ENCODE assay signal across 25 cellular contexts in genomic region chr16:88302666-88303065, GRCh38.
"Had no signal": no experiment of that assay in that cellular context is flagged by ENCODE, and none has a peak within 500 bp of the region (broad histone marks: within the 10 kb centered on the region; RNA-seq: fewer than 3 reads in every experiment).

No MANE protein-coding gene starts in this region.

- H3K27ac ChIP-seq: cardiac muscle cell, left lung, neural progenitor cell, spleen, thoracic aorta, VCaP had no signal

- DNase-seq: activated CD4-positive, alpha-beta T cell treated with anti-CD3 and anti-CD28 coated beads for 4 hours; activated CD4-positive, alpha-beta T cell treated with anti-CD3 and anti-CD28 coated beads, Interleukin-2, amount 50 U/mL, for 4 hours; activated naive CD4-positive, alpha-beta T cell treated with Interleukin-2 at 50 U/mL for 16 hours; activated T-cell treated with anti-CD3 and anti-CD28 coated beads for 4 hours; activated T-cell treated with anti-CD3 and anti-CD28 coated beads, Interleukin-2, amount 50 U/mL, for 72 hours; anterior cingulate cortex; cortex of kidney; effector memory CD8-positive, alpha-beta T cell; erythroblast; hypothalamus; immature natural killer cell; naive thymus-derived CD4-positive, alpha-beta T cell; spleen; stimulated activated naive CD4-positive, alpha-beta T cell treated with Interleukin-2 at 50 U/mL for 16 hours; SW 1271; T-helper 9 cell; trophoblast cell had no signal

- H3K9me3 ChIP-seq: spleen, thoracic aorta had no signal

- H3K36me3 ChIP-seq: cardiac muscle cell, gastroesophageal sphincter, left lung, neural progenitor cell, spleen, thoracic aorta had no signal

- H3K4me2 ChIP-seq: neural progenitor cell had no signal

- H3K27me3 ChIP-seq: cardiac muscle cell, neural progenitor cell had no signal

- H3K9ac ChIP-seq: neural progenitor cell had no signal

- ATAC-seq: activated T-cell treated with anti-CD3 and anti-CD28 coated beads, Interleukin-2, amount 50 U/mL, for 72 hours; effector memory CD8-positive, alpha-beta T cell; gastroesophageal sphincter; left lung; naive thymus-derived CD4-positive, alpha-beta T cell; sciatic nerve had no signal

- H2AFZ ChIP-seq: neural progenitor cell had no signal

- H3K4me1 ChIP-seq: neural progenitor cell had no signal

- H3K4me3 ChIP-seq: cardiac muscle cell, gastroesophageal sphincter, left lung, lung, neural progenitor cell, spleen, thoracic aorta had no signal
